In genomic region chr2:127226520-127227263, GRCh38 we compare ENCODE assay signal across 1 cellular context.
TF ChIP-seq lines count a peak whose summit lies in the region.

No MANE protein-coding gene starts in this region.

TF ChIP-seq in A549, 52 proteins besides CTCF, POLR2A, EP300 and RAD21 (continued from another document):
- TF ChIP-seq EHMT2 (IDR thresholded peaks at IDR 0.05; ENCODE audit: low read depth), result no peak
- TF ChIP-seq SMC3 (IDR thresholded peaks at IDR 0.05), result 0 out of 3 replicates have a peak, but pooled peaks have one; percentile 11
- TF ChIP-seq CBX2 (IDR thresholded peaks at IDR 0.05; ENCODE audit: borderline replicate concordance, low read depth), result no peak
- 0 out of 2 replicates have a peak, but pooled peaks have one; percentile 1 for TF ChIP-seq NFE2L2 (conservative IDR thresholded peaks at IDR 0.05; ENCODE audit: low read length)
- TF ChIP-seq ZFP36 (IDR thresholded peaks at IDR 0.05; ENCODE audit: borderline replicate concordance, partially characterized antibody), result no peak
- no peak for TF ChIP-seq CHD4 (IDR thresholded peaks at IDR 0.05; ENCODE audit: borderline replicate concordance)
- peak; percentile 71 to 79; a peak in 3 of 5 replicates for TF ChIP-seq JUN (IDR thresholded peaks at IDR 0.05)
- peak; percentile 79 for TF ChIP-seq FOSL2 (IDR thresholded peaks at IDR 0.05)
- TF ChIP-seq FOSL2 (CRISPR knock-in tag; IDR thresholded peaks at IDR 0.05), result peak; percentile 94
- TF ChIP-seq MAX (IDR thresholded peaks at IDR 0.05), result peak; percentile 88
- TF ChIP-seq, protein P1, sequence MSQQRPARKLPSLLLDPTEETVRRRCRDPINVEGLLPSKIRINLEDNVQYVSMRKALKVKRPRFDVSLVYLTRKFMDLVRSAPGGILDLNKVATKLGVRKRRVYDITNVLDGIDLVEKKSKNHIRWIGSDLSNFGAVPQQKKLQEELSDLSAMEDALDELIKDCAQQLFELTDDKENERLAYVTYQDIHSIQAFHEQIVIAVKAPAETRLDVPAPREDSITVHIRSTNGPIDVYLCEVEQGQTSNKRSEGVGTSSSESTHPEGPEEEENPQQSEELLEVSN (IDR thresholded peaks at IDR 0.05; ENCODE audit: borderline replicate concordance, low read depth), result peak; percentile 62; the same call in 1 of the 2 replicates
- peak; percentile 83; the same call in 1 of the 2 replicates for TF ChIP-seq FOXS1 (CRISPR knock-in tag; IDR thresholded peaks at IDR 0.05)
- 0 out of 2 replicates have a peak, but pooled peaks have one; percentile 37 for TF ChIP-seq BHLHE40 (IDR thresholded peaks at IDR 0.05; ENCODE audit: low read depth, low read length)
- TF ChIP-seq USF2 (IDR thresholded peaks at IDR 0.05), result no peak
